In the genomic region with DNA sequence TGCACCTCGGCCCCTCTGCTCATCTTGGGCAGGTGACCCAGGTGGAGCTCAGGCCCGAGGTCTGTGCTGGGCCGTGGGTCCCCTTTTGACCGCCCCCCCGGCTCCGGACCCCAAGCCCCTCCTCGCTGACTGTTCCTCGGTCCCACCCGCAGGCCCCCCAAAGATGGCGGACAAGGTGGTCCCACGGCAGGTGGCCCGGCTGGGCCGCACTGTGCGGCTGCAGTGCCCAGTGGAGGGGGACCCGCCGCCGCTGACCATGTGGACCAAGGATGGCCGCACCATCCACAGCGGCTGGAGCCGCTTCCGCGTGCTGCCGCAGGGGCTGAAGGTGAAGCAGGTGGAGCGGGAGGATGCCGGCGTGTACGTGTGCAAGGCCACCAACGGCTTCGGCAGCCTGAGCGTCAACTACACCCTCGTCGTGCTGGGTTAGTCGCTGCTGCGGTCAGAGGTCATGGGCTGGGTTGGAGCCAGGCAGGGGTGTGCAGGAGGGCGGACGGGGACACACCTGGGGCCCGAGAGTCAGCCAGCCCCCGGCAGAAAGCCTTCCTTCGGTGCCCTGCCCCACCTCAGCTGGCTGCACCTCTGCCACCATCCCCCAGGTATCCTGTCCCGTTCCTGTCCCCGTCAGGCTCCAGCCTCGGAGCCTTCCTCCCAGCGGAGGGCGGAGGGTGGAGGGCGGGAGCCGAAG, we compare ENCODE assay signal across 32 cellular contexts. TPM values are rescaled to one million over a fixed set of nuclear protein-coding genes. Genes with fewer than 3 reads are reported as not detected.
"Had no signal": no experiment of that assay in that cellular context is flagged by ENCODE, and none has a peak within 500 bp of the region (broad histone marks: within the 10 kb centered on the region; RNA-seq: fewer than 3 reads in every experiment).

No MANE protein-coding gene starts in this region.

- H3K36me3 Mint-ChIP-seq: natural killer cell had no signal

- H3K27ac ChIP-seq: adrenal gland, body of pancreas, colonic mucosa, hepatocyte, ovary, prostate gland, sigmoid colon had no signal

- H2AFZ ChIP-seq: hepatocyte had no signal

- H3K9me3 ChIP-seq: adrenal gland, body of pancreas, colonic mucosa, ovary, prostate gland, sigmoid colon, transverse colon had no signal

- H3K9me3 Mint-ChIP-seq: activated naive CD4-positive, alpha-beta T cell treated with anti-CD3 and anti-CD28 coated beads for 36 hours; activated naive CD8-positive, alpha-beta T cell treated with anti-CD3 and anti-CD28 coated beads for 36 hours; activated T-helper 1 cell treated with anti-CD3 and anti-CD28 coated beads, Interleukin-12 subunit alpha, Interleukin-12 subunit beta, Interleukin-2, Interleukin-4 antibody, amounts not matched to agents 30 ng/mL and 10 ng/mL and 1 ng/mL, durations not matched to agents 14 hours and 24 hours and 36 hours; mesothelial cell of epicardium; natural killer cell; T-helper 2 cell treated with Interferon-gamma antibody and Interleukin-4, amounts not matched to agents 5 μg/mL and 100 μg/mL, for 36 hours had no signal

- H3K4me1 Mint-ChIP-seq: natural killer cell had no signal

- ATAC-seq: activated CD4-positive, CD25-positive, alpha-beta regulatory T cell treated with anti-CD3 and anti-CD28 coated beads, Interleukin-2, amount 50 U/mL, for 24 hours; body of pancreas; left cardiac atrium; natural killer cell had no signal

- DNase-seq: activated CD4-positive, alpha-beta T cell treated with anti-CD3 and anti-CD28 coated beads for 48 hours; activated CD4-positive, alpha-beta T cell treated with anti-CD3 and anti-CD28 coated beads, Interleukin-2, amount 50 U/mL, for 48 hours; activated CD8-positive, alpha-beta memory T cell treated with anti-CD3 and anti-CD28 coated beads, Interleukin-2, amount 50 U/mL, for 4 hours; activated effector memory CD4-positive, alpha-beta T cell treated with anti-CD3 and anti-CD28 coated beads, Interleukin-2, amount 50 U/mL, for 16 hours; activated naive CD4-positive, alpha-beta T cell treated with anti-CD3 and anti-CD28 coated beads for 36 hours; activated naive CD8-positive, alpha-beta T cell treated with anti-CD3 and anti-CD28 coated beads for 36 hours; activated T-cell treated with anti-CD3 and anti-CD28 coated beads, Interleukin-2, amount 50 U/mL, for 1 hour; adrenal gland; aorta; body of pancreas; cerebellar nuclear complex; effector CD8-positive, alpha-beta T cell; islet precursor cell; left cardiac atrium; mammary epithelial cell; natural killer cell; ovary; retina; sigmoid colon; stimulated activated CD4-positive, alpha-beta T cell treated with anti-CD3 and anti-CD28 coated beads, Interleukin-4, amount 100 ng/mL, for 4 hours; stimulated activated CD8-positive, alpha-beta memory T cell treated with anti-CD3 and anti-CD28 coated beads, Interleukin-4, amount 100 ng/mL, for 48 hours; stimulated activated naive CD4-positive, alpha-beta T cell; T-helper 1 cell had no signal

- H3K4me3 ChIP-seq: adrenal gland, body of pancreas, colonic mucosa, hepatocyte, ovary, prostate gland, sigmoid colon, transverse colon had no signal

- H3K27me3 Mint-ChIP-seq: activated naive CD8-positive, alpha-beta T cell treated with anti-CD3 and anti-CD28 coated beads for 36 hours had no signal

- H3K4me1 ChIP-seq: adrenal gland, prostate gland, sigmoid colon had no signal

- H3K4me3 Mint-ChIP-seq: activated naive CD4-positive, alpha-beta T cell treated with anti-CD3 and anti-CD28 coated beads for 36 hours; activated naive CD8-positive, alpha-beta T cell treated with anti-CD3 and anti-CD28 coated beads for 36 hours; activated T-helper 1 cell treated with anti-CD3 and anti-CD28 coated beads, Interleukin-12 subunit alpha, Interleukin-12 subunit beta, Interleukin-2, Interleukin-4 antibody, amounts not matched to agents 30 ng/mL and 10 ng/mL and 1 ng/mL, durations not matched to agents 14 hours and 24 hours and 36 hours; mesothelial cell of epicardium; natural killer cell; T-helper 2 cell treated with Interferon-gamma antibody and Interleukin-4, amounts not matched to agents 5 μg/mL and 100 μg/mL, for 36 hours had no signal

- H3K4me2 ChIP-seq: hepatocyte had no signal

- H3K27me3 ChIP-seq: adrenal gland, body of pancreas, colonic mucosa, hepatocyte, ovary, sigmoid colon, transverse colon had no signal

- H3K36me3 ChIP-seq: colonic mucosa, ovary, prostate gland, transverse colon had no signal

- H3K27ac Mint-ChIP-seq: activated naive CD4-positive, alpha-beta T cell treated with anti-CD3 and anti-CD28 coated beads for 36 hours; activated naive CD8-positive, alpha-beta T cell treated with anti-CD3 and anti-CD28 coated beads for 36 hours; activated T-helper 1 cell treated with anti-CD3 and anti-CD28 coated beads, Interleukin-12 subunit alpha, Interleukin-12 subunit beta, Interleukin-2, Interleukin-4 antibody, amounts not matched to agents 30 ng/mL and 10 ng/mL and 1 ng/mL, durations not matched to agents 14 hours and 24 hours and 36 hours; mesothelial cell of epicardium; natural killer cell; T-helper 2 cell treated with Interferon-gamma antibody and Interleukin-4, amounts not matched to agents 5 μg/mL and 100 μg/mL, for 36 hours had no signal

RNA-seq across cellular contexts. Expression of gene SLC26A1, which starts 29.0 kb away (rescaled TPM):
- total RNA-seq: activated CD8-positive, alpha-beta memory T cell treated with anti-CD3 and anti-CD28 coated beads for 36 hours; activated naive CD4-positive, alpha-beta T cell treated with anti-CD3 and anti-CD28 coated beads for 36 hours; mammary epithelial cell; sigmoid colon had no signal
- polyA plus RNA-seq: mammary epithelial cell had no signal
